8 cellular contexts compared by ENCODE assay signal in the genomic region with DNA sequence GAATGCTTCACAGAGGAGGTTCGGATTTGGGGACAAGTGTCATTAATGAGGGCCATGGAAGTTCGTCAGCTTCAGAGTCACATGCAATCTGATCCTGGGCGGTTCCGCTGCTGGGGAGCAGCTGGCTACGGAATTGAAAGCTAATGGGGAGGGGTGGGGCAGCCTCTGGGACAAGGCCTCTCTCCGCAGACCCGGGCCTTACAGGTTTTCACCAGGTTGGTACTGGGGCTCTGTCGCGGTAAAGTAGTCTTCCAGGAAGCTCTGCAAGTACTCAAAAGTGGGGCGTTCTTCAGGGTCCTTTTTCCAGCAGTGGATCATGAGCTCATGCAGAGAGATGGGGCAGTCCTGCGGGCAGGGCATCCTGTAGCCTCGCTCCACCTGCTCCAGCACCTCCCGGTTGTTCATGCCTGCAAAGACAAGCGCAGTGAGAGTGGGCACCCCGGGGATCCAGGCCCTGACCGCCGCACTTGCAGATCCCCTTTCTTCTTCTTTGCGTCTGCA. TPM values are rescaled to one million over a fixed set of nuclear protein-coding genes. Genes with fewer than 3 reads are reported as not detected.
DNase-seq lines count a peak whose midpoint lies in the region; ATAC-seq, FAIRE-seq and TF ChIP-seq lines count a peak whose summit lies in the region.

No MANE protein-coding gene starts in this region.

- no peaks in the 10 kb centered on the region for H3K27me3 ChIP-seq in endothelial cell of umbilical vein (ENCODE audit: control insufficient read depth in 2 of 2, insufficient read depth in 2 of 2, low read length in 2 of 2)
- no peaks in the 10 kb centered on the region for H3K27me3 ChIP-seq in neuronal stem cell (ENCODE audit: control insufficient read depth in 3 of 3, insufficient read depth in 3 of 3, low read depth in 1 of 3, low read length in 3 of 3)
- H3K27me3 ChIP-seq in mammary epithelial cell (ENCODE audit: insufficient read depth, low read length), result no peaks in the 10 kb centered on the region

- CTCF ChIA-PET in endothelial cell of umbilical vein (lab: Charles Lee), result no interaction called here
- CTCF ChIA-PET in mammary epithelial cell (lab: Charles Lee; ENCODE audit: low non-redundant PET), result no interaction called here

- no peaks in the 10 kb centered on the region for H3K9me1 ChIP-seq in endothelial cell of umbilical vein (replicated peaks; ENCODE audit: control insufficient read depth, extremely low read depth, insufficient read depth, low read length)

- peak overlapping the region; percentile 12 for H2AK5ac ChIP-seq in neuronal stem cell (ENCODE audit: low read depth, low read length)

- no peak overlapping the region for H2BK15ac ChIP-seq in neuronal stem cell (ENCODE audit: low read length)

- H4K91ac ChIP-seq in neuronal stem cell (ENCODE audit: low read depth, low read length, poor library complexity), result no peak overlapping the region

- no CpG with 5 or more reads among the region's 18 CpGs for WGBS in neuronal stem cell (ENCODE audit: extremely low coverage in 2 of 2, insufficient read length in 2 of 2, insufficient replicate concordance in 1 of 2), 2 donors
- WGBS in mammary epithelial cell (ENCODE audit: low coverage, missing lambda C conversion rate), result 95% methylated on average over 14 of the region's 18 CpGs

- H3K9ac ChIP-seq in ES-I3 (ENCODE audit: low read depth, low read length) (peak overlapping the region; percentile 28; the same call in 1 of the 2 replicates), endothelial cell of umbilical vein (replicated peaks; ENCODE audit: extremely low read depth, insufficient read depth, low read length) (no peak overlapping the region), neuronal stem cell (ENCODE audit: low read depth, low read length, poor library complexity) (no peak overlapping the region), mammary epithelial cell (ENCODE audit: insufficient read depth, low read length) (no peak overlapping the region)

- dilution Hi-C loops in endothelial cell of umbilical vein (cut with MboI; ENCODE audit: extremely low pct_ligation_motif_present, low sequenced_read_pairs), result no loop called here
- dilution Hi-C loops in mammary epithelial cell (cut with HindIII; ENCODE audit: low sequenced_read_pairs), result no loop called here

- H3K4me1 ChIP-seq in ES-I3 (ENCODE audit: insufficient read depth, low read length) (peaks cover 35% of the 10 kb centered on the region), endothelial cell of umbilical vein (ENCODE audit: control insufficient read depth, extremely low read depth, insufficient read depth, low read length) (peaks cover 33% of the 10 kb centered on the region), neuronal stem cell (ENCODE audit: control insufficient read depth in 2 of 2, insufficient read depth in 1 of 2, low read depth in 1 of 2, low read length in 2 of 2) (peaks cover 20 to 33% of the 10 kb centered on the region in 2 donors), mammary epithelial cell (ENCODE audit: insufficient read depth, low read length) (peaks cover 10% of the 10 kb centered on the region)

- H3K4me3 ChIP-seq in endothelial cell of umbilical vein (replicated peaks in 1 of 3; ENCODE audit: insufficient read depth in 1 of 3, low read depth in 1 of 3, low read length in 3 of 3) (no peak overlapping the region), neuronal stem cell (ENCODE audit: low read length in 2 of 2) (peak overlapping the region in 1 of 2 donors; percentile 0), mammary epithelial cell (replicated peaks in 1 of 3; ENCODE audit: insufficient read depth in 1 of 3, low read depth in 2 of 3, low read length in 3 of 3) (no peak overlapping the region)

- peak; percentile 84 for DNase-seq in NCI-H2171 (lab: John Stamatoyannopoulos, UW)
- DNase-seq in endothelial cell of umbilical vein (ENCODE audit: low read depth, low spot score), result no peak
- DNase-seq in neuronal stem cell (ENCODE audit: low spot score), result no peak
- no peak for DNase-seq in mammary epithelial cell

- FAIRE-seq in endothelial cell of umbilical vein (lab: Jason Lieb, UNC), result no peak

- BruUV-seq in endothelial cell of umbilical vein (replicated peaks; lab: Mats Ljungman, UMichigan) (TSS peak; percentile 89), mammary epithelial cell (replicated peaks; lab: Mats Ljungman, UMichigan) (no TSS peak)

- H2AFZ ChIP-seq in endothelial cell of umbilical vein (ENCODE audit: low read depth, low read length) (no peak overlapping the region), neuronal stem cell (ENCODE audit: low read length) (no peak overlapping the region), mammary epithelial cell (ENCODE audit: low read depth, low read length) (no peak overlapping the region)

- peak overlapping the region; percentile 27 for H2BK12ac ChIP-seq in neuronal stem cell (ENCODE audit: low read length)

- no peak overlapping the region for H3K23ac ChIP-seq in neuronal stem cell (ENCODE audit: low read depth, low read length, poor library complexity)

- no peaks in the 10 kb centered on the region for H3K36me3 ChIP-seq in ES-I3 (ENCODE audit: insufficient read depth, low read length)
- H3K36me3 ChIP-seq in endothelial cell of umbilical vein (ENCODE audit: control insufficient read depth in 2 of 2, extremely low read depth in 1 of 2, insufficient read depth in 2 of 2, low read length in 2 of 2), result peaks cover 2% of the 10 kb centered on the region in 2 experiments
- H3K36me3 ChIP-seq in neuronal stem cell (replicated peaks in 1 of 2; ENCODE audit: control insufficient read depth in 2 of 2, insufficient read depth in 2 of 2, low read length in 2 of 2), result peaks cover 2 to 69% of the 10 kb centered on the region in 2 donors
- H3K36me3 ChIP-seq in mammary epithelial cell (ENCODE audit: insufficient read depth, low read length), result no peaks in the 10 kb centered on the region

- no peak overlapping the region for H3K4ac ChIP-seq in neuronal stem cell (ENCODE audit: low read length)

- H4K8ac ChIP-seq in neuronal stem cell (ENCODE audit: low read depth, low read length), result no peak overlapping the region

- peak overlapping the region; percentile 86 for H3K18ac ChIP-seq in neuronal stem cell (ENCODE audit: low read length)

- no peak overlapping the region for H2BK120ac ChIP-seq in neuronal stem cell (ENCODE audit: low read depth, low read length)

- POLR2A ChIA-PET in endothelial cell of umbilical vein (lab: Charles Lee), result no interaction called here

- TF ChIP-seq CTCF in endothelial cell of umbilical vein (IDR thresholded peaks at IDR 0.05; ENCODE audit: extremely low read depth in 1 of 2, insufficient read depth in 1 of 2, low read depth in 1 of 2, low read length in 2 of 2) (no peak), mammary epithelial cell (conservative IDR thresholded peaks at IDR 0.05 in 1 of 2, IDR thresholded peaks at IDR 0.05 in 1 of 2; ENCODE audit: extremely low read depth in 1 of 2, insufficient read depth in 1 of 2, low read depth in 1 of 2, low read length in 2 of 2) (no peak)

- no peak overlapping the region for H3K4me2 ChIP-seq in endothelial cell of umbilical vein (ENCODE audit: insufficient read depth, low read length)
- H3K4me2 ChIP-seq in neuronal stem cell (ENCODE audit: insufficient read depth, low read length, poor library complexity, severe bottlenecking), result peak overlapping the region; percentile 37
- H3K4me2 ChIP-seq in mammary epithelial cell (ENCODE audit: insufficient read depth, low read depth, low read length), result no peak overlapping the region

- TF ChIP-seq POLR2A in endothelial cell of umbilical vein (IDR thresholded peaks at IDR 0.05; ENCODE audit: low read depth, low read length), result no peak

- in situ Hi-C loops in mammary epithelial cell (cut with MboI; ENCODE audit: low sequenced_read_pairs in 2 of 2), result no loop called here

- H4K20me1 ChIP-seq in endothelial cell of umbilical vein (replicated peaks; ENCODE audit: control insufficient read depth, extremely low read depth, insufficient read depth, low read length) (no peaks in the 10 kb centered on the region), mammary epithelial cell (ENCODE audit: insufficient read depth, low read length) (no peaks in the 10 kb centered on the region)

- H3K27ac ChIP-seq in endothelial cell of umbilical vein (ENCODE audit: insufficient read depth, low read depth, low read length) (no peak overlapping the region), neuronal stem cell (replicated peaks; ENCODE audit: low read length) (peak overlapping the region; percentile 66), mammary epithelial cell (ENCODE audit: insufficient read depth, low read depth, low read length) (no peak overlapping the region)

- H3K79me2 ChIP-seq in endothelial cell of umbilical vein (ENCODE audit: control insufficient read depth, insufficient read depth, low read length), result no peaks in the 10 kb centered on the region
- H3K79me2 ChIP-seq in mammary epithelial cell (ENCODE audit: insufficient read depth, low read length), result no peaks in the 10 kb centered on the region

- intact Hi-C loops in endothelial cell of umbilical vein (cut with micrococcal nuclease) (loop anchor here (5.0 kb wide), 1 partner anchor 381 kb away; no protein-coding TSS in a partner anchor), mammary epithelial cell (cut with micrococcal nuclease) (no loop called here)

- no peak overlapping the region for H2BK5ac ChIP-seq in neuronal stem cell (ENCODE audit: low read length)

- H3K14ac ChIP-seq in neuronal stem cell (ENCODE audit: low read length), result no peak overlapping the region

- H3K79me1 ChIP-seq in neuronal stem cell (ENCODE audit: low read depth, low read length), result peaks cover 4% of the 10 kb centered on the region

- H3K9me3 ChIP-seq in ES-I3 (ENCODE audit: control insufficient read depth, insufficient read depth, low read length) (no peaks in the 10 kb centered on the region), endothelial cell of umbilical vein (replicated peaks; ENCODE audit: control insufficient read depth, insufficient read depth, low read length) (no peaks in the 10 kb centered on the region), neuronal stem cell (replicated peaks in 1 of 2; ENCODE audit: control insufficient read depth in 2 of 2, insufficient read depth in 1 of 2, low read depth in 1 of 2, low read length in 2 of 2) (no peaks in the 10 kb centered on the region), mammary epithelial cell (replicated peaks; ENCODE audit: insufficient read depth, low read length) (no peaks in the 10 kb centered on the region)

- ATAC-seq in HG03045 (IDR thresholded peaks at IDR 0.05; ENCODE audit: unreplicated experiment) (no peak), GM19035 (IDR thresholded peaks at IDR 0.05; ENCODE audit: unreplicated experiment) (no peak), HG02623 (IDR thresholded peaks at IDR 0.05; ENCODE audit: unreplicated experiment) (no peak)

RNA-seq across cellular contexts. Expression of gene TRAF3IP2, which starts 55.9 kb away (rescaled TPM):
- 16.5 and 19.2 TPM in 2 replicates for total RNA-seq in endothelial cell of umbilical vein
- polyA plus RNA-seq in endothelial cell of umbilical vein, result 17.1 and 18.1 TPM in 2 replicates
- polyA plus RNA-seq in endothelial cell of umbilical vein (2011; cell fraction: cytosol; rRNA removed), result 21.0 and 24.8 TPM in 2 replicates
- 12.4 and 13.2 TPM in 2 replicates for polyA plus RNA-seq in endothelial cell of umbilical vein (2011; cell fraction: nucleus; rRNA removed)
- 12.8 and 16.4 TPM in 2 replicates for polyA plus RNA-seq in endothelial cell of umbilical vein (2012)
- polyA minus RNA-seq in endothelial cell of umbilical vein, result 17.3 and 17.8 TPM in 2 replicates
- polyA minus RNA-seq in endothelial cell of umbilical vein (2011; cell fraction: cytosol; rRNA and poly(A)+ RNA removed), result 13.4 TPM
- polyA minus RNA-seq in endothelial cell of umbilical vein (2011; cell fraction: nucleus; rRNA and poly(A)+ RNA removed), result 6.3 and 8.6 TPM in 2 replicates
- polyA plus RNA-seq in neuronal stem cell (2013, experiment 1 of 2), result 2.5 TPM
- polyA plus RNA-seq in neuronal stem cell (2013, experiment 2 of 2), result 2.1 TPM
- 10 to 100 TPM; 65.8 to 82.2 TPM for total RNA-seq in mammary epithelial cell
- polyA plus RNA-seq in mammary epithelial cell, result 63.3 TPM
- 40.0 TPM for polyA minus RNA-seq in mammary epithelial cell
